ENCODE assay signal across 10 cellular contexts in genomic region chr3:124845406-124845805, GRCh38. TPM values are rescaled to one million over a fixed set of nuclear protein-coding genes. Genes with fewer than 3 reads are reported as not detected.
DNase-seq lines count a peak whose midpoint lies in the region; ATAC-seq, FAIRE-seq and TF ChIP-seq lines count a peak whose summit lies in the region.
"Had no signal": no experiment of that assay in that cellular context is flagged by ENCODE, and none has a peak within 500 bp of the region (broad histone marks: within the 10 kb centered on the region; RNA-seq: fewer than 3 reads in every experiment).

No MANE protein-coding gene starts in this region.

- peak overlapping the region; percentile 72 for H3K27ac Mint-ChIP-seq in osteocyte (ENCODE audit: unreplicated experiment)
- H3K27ac Mint-ChIP-seq: CD8-positive, alpha-beta T cell had no signal

- POLR2A ChIA-PET in AG04449 (lab: Yijun Ruan, JAX), result interaction anchor here (0.6 to 1.9 kb wide), 11 partner anchors 9 to 85 kb away, joined by 3 to 8 read pairs (median 5); partner anchors contain the start of gene ITGB5

- no peak overlapping the region for H3K4me3 ChIP-seq in AG04449 (ENCODE audit: low read depth, low read length)

- peaks cover 50% of the 10 kb centered on the region for H3K4me1 Mint-ChIP-seq in osteocyte (ENCODE audit: unreplicated experiment)

- FAIRE-seq in RCC 7860 (lab: Jason Lieb, UNC), result peak; percentile 81

- no peaks in the 10 kb centered on the region for H3K27me3 Mint-ChIP-seq in osteocyte (ENCODE audit: unreplicated experiment)

- peak; percentile 86 for DNase-seq in AG04449 (ENCODE audit: low read depth, low spot score)
- DNase-seq in RCC 7860 (ENCODE audit: low spot score), result peak; percentile 72
- peak; percentile 88 for DNase-seq in fibroblast of gingiva (ENCODE audit: low read depth)
- DNase-seq in osteocyte (ENCODE audit: extremely low spot score, unreplicated experiment), result no peak
- DNase-seq in HuH-7.5 (ENCODE audit: low spot score), result no peak
- no peak for DNase-seq in NCI-H524 treated with DMSO at 0.1 percent for 48 hours (lab: John Stamatoyannopoulos, UW)
- no peak for DNase-seq in GDM1 (lab: John Stamatoyannopoulos, UW)
- DNase-seq: CD8-positive, alpha-beta T cell; stimulated activated CD4-positive, alpha-beta T cell treated with anti-CD3 and anti-CD28 coated beads, Interleukin-4, amount 100 ng/mL, for 24 hours had no signal

- H3K9me3 Mint-ChIP-seq in osteocyte (ENCODE audit: unreplicated experiment), result no peaks in the 10 kb centered on the region
- H3K9me3 Mint-ChIP-seq: CD8-positive, alpha-beta T cell had no signal

- CTCF ChIA-PET in AG04449 (lab: Yijun Ruan, JAX), result interaction anchor here (1.0 to 2.4 kb wide), 11 partner anchors 8 to 85 kb away, joined by 3 to 13 read pairs (median 4); no protein-coding TSS in a partner anchor

- no peak for TF ChIP-seq CTCF in AG04449 (IDR thresholded peaks at IDR 0.05; ENCODE audit: insufficient read depth, low read length, missing control alignments)
- TF ChIP-seq CTCF in osteocyte (IDR thresholded peaks at IDR 0.05), result no peak

- H3K4me3 Mint-ChIP-seq in osteocyte (ENCODE audit: unreplicated experiment), result no peak overlapping the region
- H3K4me3 Mint-ChIP-seq: CD8-positive, alpha-beta T cell had no signal

- ATAC-seq in GM21528 (IDR thresholded peaks at IDR 0.05; ENCODE audit: low FRiP score, unreplicated experiment), result no peak
- ATAC-seq: CD8-positive, alpha-beta T cell had no signal

- H3K36me3 Mint-ChIP-seq in osteocyte (ENCODE audit: unreplicated experiment), result peaks cover 53% of the 10 kb centered on the region
- H3K36me3 Mint-ChIP-seq: CD8-positive, alpha-beta T cell had no signal

RNA-seq across cellular contexts. Expression of gene ITGB5, which starts 41.8 kb away (rescaled TPM):
- total RNA-seq in osteocyte, result 419 and 441 TPM in 2 replicates

Comparison
In these comparisons a context has a peak if more than half of its experiments do, and no peak if none do; other contexts are left out.
1. DNase-seq: peak in AG04449 (single experiment), RCC 7860 (single experiment) and fibroblast of gingiva (single experiment); none in osteocyte (single experiment), HuH-7.5 (single experiment), NCI-H524 treated with DMSO at 0.1 percent for 48 hours (single experiment) and GDM1 (single experiment).